In genomic region chr12:49043856-49044258, GRCh38 we compare ENCODE assay signal across 9 cellular contexts. TPM values are rescaled to one million over a fixed set of nuclear protein-coding genes. Genes with fewer than 3 reads are reported as not detected.
DNase-seq lines count a peak whose midpoint lies in the region; ATAC-seq and TF ChIP-seq lines count a peak whose summit lies in the region.
"Had no signal": no experiment of that assay in that cellular context is flagged by ENCODE, and none has a peak within 500 bp of the region (broad histone marks: within the 10 kb centered on the region; RNA-seq: fewer than 3 reads in every experiment).

No MANE protein-coding gene starts in this region.

- peaks cover 82% of the 10 kb centered on the region for H3K36me3 ChIP-seq in CD8-positive, alpha-beta T cell (ENCODE audit: insufficient read depth, low read length)

- no peaks in the 10 kb centered on the region for H3K27me3 Mint-ChIP-seq in CD8-positive, alpha-beta T cell (ENCODE audit: low read depth)
- H3K27me3 Mint-ChIP-seq in activated naive CD8-positive, alpha-beta T cell treated with anti-CD3 and anti-CD28 coated beads for 36 hours, result no peaks in the 10 kb centered on the region

- H3K4me3 Mint-ChIP-seq in CD8-positive, alpha-beta T cell, result no peak overlapping the region
- no peak overlapping the region for H3K4me3 Mint-ChIP-seq in activated naive CD8-positive, alpha-beta T cell treated with anti-CD3 and anti-CD28 coated beads for 36 hours

- no peak overlapping the region for H3K4me3 ChIP-seq in CD8-positive, alpha-beta T cell (ENCODE audit: low read depth, low read length)

- no peaks in the 10 kb centered on the region for H3K4me1 ChIP-seq in CD8-positive, alpha-beta T cell (ENCODE audit: insufficient read depth, low read length)

- DNase-seq in CD8-positive, alpha-beta T cell, result peak; percentile 67 to 90 (median 81)
- DNase-seq in HUDEP-2 (lab: John Stamatoyannopoulos, UW; ENCODE audit: unreplicated experiment in 76 of 76), result peak in 65 of 76 experiments; percentile 4 to 77 (median 48)
- DNase-seq in T follicular helper cell (ENCODE audit: low read depth), result peak; percentile 74
- peak; percentile 78 for DNase-seq in activated naive CD8-positive, alpha-beta T cell treated with anti-CD3 and anti-CD28 coated beads for 36 hours
- DNase-seq in left ventricle myocardium superior, result peak; percentile 74
- peak; percentile 76 for DNase-seq in stimulated activated CD4-positive, alpha-beta T cell treated with anti-CD3 and anti-CD28 coated beads, Interleukin-12 subunit alpha, Interleukin-12 subunit beta, amount 100 ng/mL, for 4 hours
- no peak for DNase-seq in cerebellum (ENCODE audit: low spot score)

- no peaks in the 10 kb centered on the region for H3K27me3 ChIP-seq in CD8-positive, alpha-beta T cell (ENCODE audit: insufficient read depth, low read length)

- no peaks in the 10 kb centered on the region for H3K9me3 Mint-ChIP-seq in CD8-positive, alpha-beta T cell
- H3K9me3 Mint-ChIP-seq in activated naive CD8-positive, alpha-beta T cell treated with anti-CD3 and anti-CD28 coated beads for 36 hours, result no peaks in the 10 kb centered on the region

- no peaks in the 10 kb centered on the region for H3K9me3 ChIP-seq in CD8-positive, alpha-beta T cell (ENCODE audit: low read length)

- POLR2A ChIA-PET in CD8-positive, alpha-beta T cell (lab: Charles Lee), result interaction anchor here (1.2 to 1.4 kb wide), 2 partner anchors 12 to 24 kb away, joined by 4 read pairs; no protein-coding TSS in a partner anchor

- TF ChIP-seq CTCF in CD8-positive, alpha-beta T cell (IDR thresholded peaks at IDR 0.05), result peak; percentile 77

- H3K27ac Mint-ChIP-seq in CD8-positive, alpha-beta T cell, result peak overlapping the region; percentile 24
- H3K27ac Mint-ChIP-seq in activated naive CD8-positive, alpha-beta T cell treated with anti-CD3 and anti-CD28 coated beads for 36 hours, result no peak overlapping the region

- intact Hi-C loops in CD8-positive, alpha-beta T cell (cut with DNase I, micrococcal nuclease), result loop anchor here (1.0 to 10.0 kb wide), 4 partner anchors 25 to 189 kb away; partner anchors contain the start of genes DDX23 (in 1 of the 2) and PRKAG1 (in 1 of the 2)
- intact Hi-C loops in left ventricle myocardium superior (cut with micrococcal nuclease), result no loop called here

- H3K27ac ChIP-seq in CD8-positive, alpha-beta T cell (ENCODE audit: low read depth, low read length), result peak overlapping the region; percentile 29

- peaks cover 96% of the 10 kb centered on the region for H3K36me3 Mint-ChIP-seq in CD8-positive, alpha-beta T cell
- H3K36me3 Mint-ChIP-seq in activated naive CD8-positive, alpha-beta T cell treated with anti-CD3 and anti-CD28 coated beads for 36 hours, result peaks cover 29% of the 10 kb centered on the region

- ATAC-seq in CD8-positive, alpha-beta T cell, result peak; percentile 87
- ATAC-seq in left ventricle myocardium superior (peak; percentile 40), GM21528 (IDR thresholded peaks at IDR 0.05; ENCODE audit: low FRiP score, unreplicated experiment) (no peak)

- CTCF ChIA-PET in CD8-positive, alpha-beta T cell (lab: Charles Lee), result interaction anchor here (0.7 to 4.7 kb wide), 23 partner anchors 11 to 224 kb away, joined by 3 to 28 read pairs (median 4); partner anchors contain the start of genes RHEBL1 and TUBA1B

- H3K4me1 Mint-ChIP-seq in CD8-positive, alpha-beta T cell (ENCODE audit: low read depth), result peaks cover 10% of the 10 kb centered on the region
- H3K4me1 Mint-ChIP-seq in activated naive CD8-positive, alpha-beta T cell treated with anti-CD3 and anti-CD28 coated beads for 36 hours, result peaks cover 6% of the 10 kb centered on the region

RNA-seq across cellular contexts. Expression of gene KMT2D, which starts 16.7 kb away (rescaled TPM):
- total RNA-seq in CD8-positive, alpha-beta T cell, result 100 to 1,000 TPM; 112 to 127 TPM
- total RNA-seq in activated naive CD8-positive, alpha-beta T cell treated with anti-CD3 and anti-CD28 coated beads for 36 hours, result 10 to 100 TPM; 45.3 to 47.5 TPM
- total RNA-seq in left ventricle myocardium superior, result 43.8 TPM
- 32.8 TPM for total RNA-seq in cerebellum

RNA-seq across cellular contexts. Expression of gene PRKAG1, which starts 25.3 kb away (rescaled TPM):
- total RNA-seq in CD8-positive, alpha-beta T cell, result 10 to 100 TPM; 30.2 to 34.3 TPM
- total RNA-seq in activated naive CD8-positive, alpha-beta T cell treated with anti-CD3 and anti-CD28 coated beads for 36 hours, result 10 to 100 TPM; 57.9 to 60.9 TPM
- total RNA-seq in left ventricle myocardium superior (78.1 TPM), cerebellum (33.6 TPM)

RNA-seq across cellular contexts. Expression of gene RHEBL1, which starts 25.9 kb away (rescaled TPM):
- total RNA-seq in CD8-positive, alpha-beta T cell, result 1 to 10 TPM; 4.7 to 5.6 TPM
- 10 to 100 TPM; 11.0 to 13.2 TPM for total RNA-seq in activated naive CD8-positive, alpha-beta T cell treated with anti-CD3 and anti-CD28 coated beads for 36 hours
- total RNA-seq in left ventricle myocardium superior, result 0.32 TPM
- 0.91 TPM for total RNA-seq in cerebellum

RNA-seq across cellular contexts. Expression of gene DDN, which starts 44.7 kb away (rescaled TPM):
- 1 to 10 TPM; 1.3 TPM for total RNA-seq in CD8-positive, alpha-beta T cell
- 1 to 10 TPM; 1.3 to 1.4 TPM for total RNA-seq in activated naive CD8-positive, alpha-beta T cell treated with anti-CD3 and anti-CD28 coated beads for 36 hours
- total RNA-seq in left ventricle myocardium superior (0.77 TPM), cerebellum (0.64 TPM)

RNA-seq across cellular contexts. Expression of gene DHH, which starts 50.7 kb away (rescaled TPM):
- under 1 TPM; 0.71 to 0.78 TPM for total RNA-seq in CD8-positive, alpha-beta T cell
- not detected for total RNA-seq in activated naive CD8-positive, alpha-beta T cell treated with anti-CD3 and anti-CD28 coated beads for 36 hours
- 0.52 TPM for total RNA-seq in left ventricle myocardium superior
- total RNA-seq in cerebellum, result 0.54 TPM
- total RNA-seq: HT1080 had no signal
